In genomic region chr1:77313491-77313890, GRCh38 we compare ENCODE assay signal across 8 cellular contexts. TPM values are rescaled to one million over a fixed set of nuclear protein-coding genes. Genes with fewer than 3 reads are reported as not detected.
A peak's percentile ranks its signal among the peaks of the same experiment; 100 is the strongest.
DNase-seq lines count a peak whose midpoint lies in the region; ATAC-seq and TF ChIP-seq lines count a peak whose summit lies in the region.

No MANE protein-coding gene starts in this region.

- no peak overlapping the region for H3K27ac Mint-ChIP-seq in activated T-cell treated with anti-CD3 and anti-CD28 coated beads, Interleukin-2, amount 50 U/mL, for 72 hours
- no peak overlapping the region for H3K27ac Mint-ChIP-seq in mesothelial cell of epicardium

- H3K9me3 ChIP-seq in heart left ventricle (no peaks in the 10 kb centered on the region), right atrium auricular region (no peaks in the 10 kb centered on the region)

- peaks cover 0 to 3% of the 10 kb centered on the region in 2 donors for H3K9me3 Mint-ChIP-seq in activated T-cell treated with anti-CD3 and anti-CD28 coated beads, Interleukin-2, amount 50 U/mL, for 72 hours
- H3K9me3 Mint-ChIP-seq in mesothelial cell of epicardium, result no peaks in the 10 kb centered on the region

- TF ChIP-seq POLR2A in heart left ventricle (IDR thresholded peaks at IDR 0.05), result no peak

- H3K4me3 ChIP-seq in heart left ventricle (no peak overlapping the region), right atrium auricular region (no peak overlapping the region)

- H3K4me1 Mint-ChIP-seq in activated T-cell treated with anti-CD3 and anti-CD28 coated beads, Interleukin-2, amount 50 U/mL, for 72 hours (ENCODE audit: low read depth), result peaks cover 47% of the 10 kb centered on the region
- H3K4me1 Mint-ChIP-seq in mesothelial cell of epicardium, result no peaks in the 10 kb centered on the region

- no peak overlapping the region for H3K27ac ChIP-seq in heart left ventricle
- no peak overlapping the region for H3K27ac ChIP-seq in right atrium auricular region

- H3K27me3 ChIP-seq in heart left ventricle (no peaks in the 10 kb centered on the region), right atrium auricular region (no peaks in the 10 kb centered on the region)

- ATAC-seq in heart left ventricle, result peak in 3 of 4 donors; percentile 34 to 45 (median 42)
- peak; percentile 67 to 84 for ATAC-seq in activated T-cell treated with anti-CD3 and anti-CD28 coated beads, Interleukin-2, amount 50 U/mL, for 72 hours (replicated peaks in 1 of 2)
- ATAC-seq in GM21423 (IDR thresholded peaks at IDR 0.05; ENCODE audit: unreplicated experiment), result no peak

- DNase-seq in heart left ventricle (no peak), right atrium auricular region (ENCODE audit: low spot score) (no peak), kidney tubule cell (ENCODE audit: low spot score) (peak; percentile 37), hepatic stellate cell (ENCODE audit: low spot score) (no peak), mesothelial cell of epicardium (ENCODE audit: low spot score in 2 of 2, unreplicated experiment in 2 of 2) (no peak)
- DNase-seq in activated T-cell treated with anti-CD3 and anti-CD28 coated beads, Interleukin-2, amount 50 U/mL, for 72 hours, result peak; percentile 32 to 33

- peaks cover 0 to 2% of the 10 kb centered on the region in 2 donors for H3K36me3 Mint-ChIP-seq in activated T-cell treated with anti-CD3 and anti-CD28 coated beads, Interleukin-2, amount 50 U/mL, for 72 hours (ENCODE audit: insufficient read depth in 2 of 2)
- H3K36me3 Mint-ChIP-seq in mesothelial cell of epicardium, result no peaks in the 10 kb centered on the region

- 52 to 64% (median 56%) methylated on average over 8 of the region's 8 CpGs for WGBS in heart left ventricle, 4 donors

- peak in 1 of 12 donors; percentile 7 for TF ChIP-seq CTCF in heart left ventricle (IDR thresholded peaks at IDR 0.05)
- peak in 1 of 2 donors; percentile 17 for TF ChIP-seq CTCF in right atrium auricular region (IDR thresholded peaks at IDR 0.05)
- TF ChIP-seq CTCF in LNCAP (IDR thresholded peaks at IDR 0.05), result peak; percentile 54
- no peak for TF ChIP-seq CTCF in mesothelial cell of epicardium (IDR thresholded peaks at IDR 0.05; ENCODE audit: unreplicated experiment)

- intact Hi-C loops in heart left ventricle (cut with DNase I), result no loop called here

- H3K4me1 ChIP-seq in heart left ventricle (no peaks in the 10 kb centered on the region), right atrium auricular region (no peaks in the 10 kb centered on the region)

- H3K4me3 Mint-ChIP-seq in activated T-cell treated with anti-CD3 and anti-CD28 coated beads, Interleukin-2, amount 50 U/mL, for 72 hours, result peak overlapping the region in 1 of 2 donors; percentile 23
- no peak overlapping the region for H3K4me3 Mint-ChIP-seq in mesothelial cell of epicardium

- H3K27me3 Mint-ChIP-seq in activated T-cell treated with anti-CD3 and anti-CD28 coated beads, Interleukin-2, amount 50 U/mL, for 72 hours (ENCODE audit: low read depth), result no peaks in the 10 kb centered on the region
- H3K27me3 Mint-ChIP-seq in mesothelial cell of epicardium (ENCODE audit: low read depth), result no peaks in the 10 kb centered on the region

- H3K36me3 ChIP-seq in heart left ventricle (no peaks in the 10 kb centered on the region), right atrium auricular region (no peaks in the 10 kb centered on the region)

RNA-seq across cellular contexts. Expression of gene AK5, which starts 31.7 kb away (rescaled TPM):
- total RNA-seq in heart left ventricle (under 1 TPM in 7 of 9 donors, not detected in 2; 0.30 to 0.91 (median 0.40) TPM), right atrium auricular region (1 to 10 TPM; 2.2 to 2.8 TPM), mesothelial cell of epicardium (not detected in 3 replicates)
- polyA plus RNA-seq in heart left ventricle, result under 1 TPM; 0.14 to 0.27 TPM
- total RNA-seq in activated T-cell treated with anti-CD3 and anti-CD28 coated beads, Interleukin-2, amount 50 U/mL, for 72 hours, result 1 to 10 TPM; 4.4 to 7.2 TPM

Comparison
In these comparisons a context has a peak if more than half of its experiments do, and no peak if none do; other contexts are left out.
1. DNase-seq: peak in activated T-cell treated with anti-CD3 and anti-CD28 coated beads, Interleukin-2, amount 50 U/mL, for 72 hours (2 of 2) and kidney tubule cell (single experiment); none in heart left ventricle (0 of 5), right atrium auricular region (single experiment), hepatic stellate cell (single experiment) and mesothelial cell of epicardium (0 of 2).